In the genomic region with DNA sequence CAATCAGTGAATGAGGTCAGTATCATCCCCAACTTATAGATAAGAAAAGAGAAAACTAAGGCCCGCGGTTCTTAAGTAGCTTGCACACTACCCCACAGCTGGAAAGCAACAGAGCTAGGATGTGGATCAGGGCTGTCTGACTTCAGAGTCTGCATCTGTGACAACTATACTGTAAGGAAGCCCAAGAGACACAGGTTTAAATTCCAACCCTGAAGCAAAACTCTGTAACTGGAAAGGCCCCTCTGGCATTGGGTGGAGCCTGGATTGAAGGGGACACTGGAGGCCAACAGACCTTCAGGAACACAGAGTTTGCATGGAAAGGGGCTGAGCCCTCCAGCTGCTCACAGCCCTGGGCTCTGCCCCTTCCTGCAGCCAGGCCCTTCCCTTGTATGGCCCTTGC, we compare ENCODE assay signal across 30 cellular contexts. TPM values are rescaled to one million over a fixed set of nuclear protein-coding genes. Genes with fewer than 3 reads are reported as not detected.
"Had no signal": no experiment of that assay in that cellular context is flagged by ENCODE, and none has a peak within 500 bp of the region (broad histone marks: within the 10 kb centered on the region; RNA-seq: fewer than 3 reads in every experiment).

No MANE protein-coding gene starts in this region.

- H3K9me3 Mint-ChIP-seq: activated B cell treated with CpG ODN at 0.5 μM for 24 hours; activated T-cell treated with anti-CD3 and anti-CD28 coated beads, Interleukin-2, amount 50 U/mL, for 4 hours; activated T-helper 2 cell treated with anti-CD3 and anti-CD28 coated beads, Interferon-gamma antibody, Interleukin-2, Interleukin-4, amounts not matched to agents 10 μg/mL and 5 μg/mL and 100 μg/mL, durations not matched to agents 14 hours and 24 hours and 36 hours; central memory CD8-positive, alpha-beta T cell; memory B cell; naive B cell had no signal

- DNase-seq: activated B cell treated with CpG ODN at 0.5 μM for 24 hours; activated CD4-positive, alpha-beta T cell treated with anti-CD3 and anti-CD28 coated beads for 36 hours; activated CD4-positive, alpha-beta T cell treated with anti-CD3 and anti-CD28 coated beads, Interleukin-2, amount 50 U/mL, for 48 hours; activated CD8-positive, alpha-beta memory T cell treated with anti-CD3 and anti-CD28 coated beads, Interleukin-2, amount 50 U/mL, for 48 hours; activated naive CD4-positive, alpha-beta T cell; activated T-cell treated with anti-CD3 and anti-CD28 coated beads, Interleukin-2, amount 50 U/mL, for 4 hours; adrenal gland; cortex of kidney; erythroblast; glutamatergic neuron; hippocampal formation; left cardiac atrium; mucosa of descending colon; naive B cell; occipital lobe; small intestine; stimulated activated CD4-positive, alpha-beta T cell treated with anti-CD3 and anti-CD28 coated beads, Interleukin-4, amount 100 ng/mL, for 24 hours; stimulated activated naive CD8-positive, alpha-beta T cell treated with anti-CD3 and anti-CD28 coated beads, Interleukin-15, Interleukin-2, amounts not matched to agents 100 U/mL and 50 U/mL, for 24 hours; SW 1271; T-helper 17 cell; thyroid gland had no signal

- ATAC-seq: activated CD4-positive, alpha-beta T cell treated with anti-CD3 and anti-CD28 coated beads for 36 hours; activated T-cell treated with anti-CD3 and anti-CD28 coated beads, Interleukin-2, amount 50 U/mL, for 4 hours; foreskin keratinocyte; left cardiac atrium; mucosa of descending colon; sciatic nerve; stimulated activated naive CD8-positive, alpha-beta T cell treated with anti-CD3 and anti-CD28 coated beads, Interleukin-15, Interleukin-2, amounts not matched to agents 100 U/mL and 50 U/mL, for 24 hours; T-helper 17 cell had no signal

- H3K27ac ChIP-seq: adrenal gland, breast epithelium, foreskin keratinocyte, thyroid gland had no signal

- H3K27ac Mint-ChIP-seq: activated B cell treated with CpG ODN at 0.5 μM for 24 hours; activated CD4-positive, alpha-beta T cell treated with anti-CD3 and anti-CD28 coated beads for 36 hours; activated naive CD8-positive, alpha-beta T cell; activated T-helper 2 cell treated with anti-CD3 and anti-CD28 coated beads, Interferon-gamma antibody, Interleukin-2, Interleukin-4, amounts not matched to agents 10 μg/mL and 5 μg/mL and 100 μg/mL, durations not matched to agents 14 hours and 24 hours and 36 hours; memory B cell; naive B cell; T-helper 17 cell had no signal

- H3K4me3 ChIP-seq: adrenal gland, breast epithelium, mucosa of descending colon, thyroid gland had no signal

- H3K36me3 Mint-ChIP-seq: activated naive CD8-positive, alpha-beta T cell; memory B cell; naive B cell had no signal

- H3K27me3 ChIP-seq: adrenal gland, breast epithelium, foreskin keratinocyte, thyroid gland had no signal

- H3K4me1 ChIP-seq: adrenal gland, breast epithelium, thyroid gland had no signal

- H3K4me3 Mint-ChIP-seq: activated B cell treated with CpG ODN at 0.5 μM for 24 hours; activated CD4-positive, alpha-beta T cell treated with anti-CD3 and anti-CD28 coated beads for 36 hours; activated naive CD8-positive, alpha-beta T cell; activated T-cell treated with anti-CD3 and anti-CD28 coated beads, Interleukin-2, amount 50 U/mL, for 4 hours; central memory CD8-positive, alpha-beta T cell; memory B cell; naive B cell; T-helper 17 cell had no signal

- H3K4me1 Mint-ChIP-seq: activated B cell treated with CpG ODN at 0.5 μM for 24 hours, memory B cell had no signal

- H3K36me3 ChIP-seq: adrenal gland, breast epithelium, thyroid gland had no signal

- H3K9me3 ChIP-seq: adrenal gland, breast epithelium, mucosa of descending colon, thyroid gland had no signal

RNA-seq across cellular contexts. Expression of gene LGR6, which starts 40.2 kb away (rescaled TPM):
- total RNA-seq: activated B cell treated with CpG ODN at 0.5 μM for 24 hours; activated T-helper 2 cell treated with anti-CD3 and anti-CD28 coated beads, Interferon-gamma antibody, Interleukin-2, Interleukin-4, amounts not matched to agents 10 μg/mL and 5 μg/mL and 100 μg/mL, durations not matched to agents 14 hours and 24 hours and 36 hours; subcutaneous adipose tissue had no signal
- polyA plus RNA-seq: neural cell had no signal
